In the genomic region with DNA sequence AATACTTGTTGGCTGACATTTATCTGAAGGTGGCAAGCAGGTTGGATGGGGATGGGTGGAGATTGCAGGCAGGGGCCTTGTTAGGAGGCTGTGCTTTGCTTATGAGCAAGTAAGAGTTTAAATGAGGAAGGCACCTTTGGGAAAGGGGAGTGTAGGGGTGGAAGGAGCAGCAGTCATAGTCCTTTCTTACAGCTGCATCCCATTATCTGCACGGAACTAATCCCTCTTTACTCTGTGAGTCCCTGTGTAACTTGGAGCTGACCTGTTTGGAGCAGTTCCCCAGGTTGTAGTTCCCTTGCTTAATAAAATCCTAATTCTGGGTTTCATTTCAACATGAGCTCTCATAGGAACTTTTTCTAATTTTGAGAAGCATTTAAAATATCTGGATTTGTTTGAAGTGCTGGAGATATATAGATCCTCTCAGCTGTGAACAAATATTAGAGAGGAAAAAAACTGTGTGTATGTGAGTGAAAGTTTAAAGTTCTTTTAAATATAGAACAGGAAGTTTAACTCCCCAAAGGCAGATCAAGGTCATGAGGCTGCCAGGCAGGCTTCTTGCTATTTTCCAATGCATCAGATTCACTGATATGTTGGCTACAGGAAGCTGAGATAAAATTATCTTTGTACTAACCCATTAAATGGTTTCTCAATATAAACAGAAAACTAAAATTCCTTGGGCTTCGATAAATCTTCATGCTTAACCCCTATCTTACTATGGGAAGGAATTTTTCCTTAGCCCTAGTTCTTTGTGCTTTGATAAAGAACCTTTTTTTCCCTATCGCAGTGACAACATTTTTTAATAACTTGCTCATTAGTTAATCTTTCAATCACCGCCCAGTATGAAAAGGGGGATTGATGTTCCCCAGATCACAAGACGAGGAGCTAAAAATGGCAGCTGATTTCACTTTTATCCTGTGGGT, we compare ENCODE assay signal across 1 cellular context.
A peak's percentile ranks its signal among the peaks of the same experiment; 100 is the strongest.
TF ChIP-seq lines count a peak whose summit lies in the region.

No MANE protein-coding gene starts in this region.

TF ChIP-seq in HepG2, 621 proteins besides CTCF, POLR2A, EP300 and RAD21 (continued from another document and continues in another):
- TF ChIP-seq, protein P1, sequence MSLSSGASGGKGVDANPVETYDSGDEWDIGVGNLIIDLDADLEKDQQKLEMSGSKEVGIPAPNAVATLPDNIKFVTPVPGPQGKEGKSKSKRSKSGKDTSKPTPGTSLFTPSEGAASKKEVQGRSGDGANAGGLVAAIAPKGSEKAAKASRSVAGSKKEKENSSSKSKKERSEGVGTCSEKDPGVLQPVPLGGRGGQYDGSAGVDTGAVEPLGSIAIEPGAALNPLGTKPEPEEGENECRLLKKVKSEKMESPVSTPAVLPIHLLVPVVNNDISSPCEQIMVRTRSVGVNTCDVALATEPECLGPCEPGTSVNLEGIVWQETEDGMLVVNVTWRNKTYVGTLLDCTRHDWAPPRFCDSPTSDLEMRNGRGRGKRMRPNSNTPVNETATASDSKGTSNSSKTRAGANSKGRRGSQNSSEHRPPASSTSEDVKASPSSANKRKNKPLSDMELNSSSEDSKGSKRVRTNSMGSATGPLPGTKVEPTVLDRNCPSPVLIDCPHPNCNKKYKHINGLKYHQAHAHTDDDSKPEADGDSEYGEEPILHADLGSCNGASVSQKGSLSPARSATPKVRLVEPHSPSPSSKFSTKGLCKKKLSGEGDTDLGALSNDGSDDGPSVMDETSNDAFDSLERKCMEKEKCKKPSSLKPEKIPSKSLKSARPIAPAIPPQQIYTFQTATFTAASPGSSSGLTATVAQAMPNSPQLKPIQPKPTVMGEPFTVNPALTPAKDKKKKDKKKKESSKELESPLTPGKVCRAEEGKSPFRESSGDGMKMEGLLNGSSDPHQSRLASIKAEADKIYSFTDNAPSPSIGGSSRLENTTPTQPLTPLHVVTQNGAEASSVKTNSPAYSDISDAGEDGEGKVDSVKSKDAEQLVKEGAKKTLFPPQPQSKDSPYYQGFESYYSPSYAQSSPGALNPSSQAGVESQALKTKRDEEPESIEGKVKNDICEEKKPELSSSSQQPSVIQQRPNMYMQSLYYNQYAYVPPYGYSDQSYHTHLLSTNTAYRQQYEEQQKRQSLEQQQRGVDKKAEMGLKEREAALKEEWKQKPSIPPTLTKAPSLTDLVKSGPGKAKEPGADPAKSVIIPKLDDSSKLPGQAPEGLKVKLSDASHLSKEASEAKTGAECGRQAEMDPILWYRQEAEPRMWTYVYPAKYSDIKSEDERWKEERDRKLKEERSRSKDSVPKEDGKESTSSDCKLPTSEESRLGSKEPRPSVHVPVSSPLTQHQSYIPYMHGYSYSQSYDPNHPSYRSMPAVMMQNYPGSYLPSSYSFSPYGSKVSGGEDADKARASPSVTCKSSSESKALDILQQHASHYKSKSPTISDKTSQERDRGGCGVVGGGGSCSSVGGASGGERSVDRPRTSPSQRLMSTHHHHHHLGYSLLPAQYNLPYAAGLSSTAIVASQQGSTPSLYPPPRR (CRISPR knock-in tag; IDR thresholded peaks at IDR 0.05; ENCODE audit: borderline replicate concordance), result no peak; the same call in 1 of the 2 replicates
- no peak for TF ChIP-seq CREB1 (IDR thresholded peaks at IDR 0.05)
- no peak for TF ChIP-seq CREB1 (CRISPR knock-in tag; IDR thresholded peaks at IDR 0.05)
- no peak for TF ChIP-seq GTF3A (CRISPR knock-in tag; conservative IDR thresholded peaks at IDR 0.05)
- TF ChIP-seq SIX1 (CRISPR knock-in tag; IDR thresholded peaks at IDR 0.05; ENCODE audit: borderline replicate concordance), result 0 out of 2 replicates have a peak, but pooled peaks have one; percentile 35
- no peak for TF ChIP-seq PRPF4 (IDR thresholded peaks at IDR 0.05; ENCODE audit: low read depth, low read length, poor library complexity, severe bottlenecking)
- TF ChIP-seq, protein P2, sequence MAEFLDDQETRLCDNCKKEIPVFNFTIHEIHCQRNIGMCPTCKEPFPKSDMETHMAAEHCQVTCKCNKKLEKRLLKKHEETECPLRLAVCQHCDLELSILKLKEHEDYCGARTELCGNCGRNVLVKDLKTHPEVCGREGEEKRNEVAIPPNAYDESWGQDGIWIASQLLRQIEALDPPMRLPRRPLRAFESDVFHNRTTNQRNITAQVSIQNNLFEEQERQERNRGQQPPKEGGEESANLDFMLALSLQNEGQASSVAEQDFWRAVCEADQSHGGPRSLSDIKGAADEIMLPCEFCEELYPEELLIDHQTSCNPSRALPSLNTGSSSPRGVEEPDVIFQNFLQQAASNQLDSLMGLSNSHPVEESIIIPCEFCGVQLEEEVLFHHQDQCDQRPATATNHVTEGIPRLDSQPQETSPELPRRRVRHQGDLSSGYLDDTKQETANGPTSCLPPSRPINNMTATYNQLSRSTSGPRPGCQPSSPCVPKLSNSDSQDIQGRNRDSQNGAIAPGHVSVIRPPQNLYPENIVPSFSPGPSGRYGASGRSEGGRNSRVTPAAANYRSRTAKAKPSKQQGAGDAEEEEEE (CRISPR knock-in tag; IDR thresholded peaks at IDR 0.05; ENCODE audit: borderline replicate concordance), result peak; percentile 73; the same call in 1 of the 2 replicates
- TF ChIP-seq CREM (IDR thresholded peaks at IDR 0.05), result peak; percentile 77
- TF ChIP-seq CREM (CRISPR knock-in tag; IDR thresholded peaks at IDR 0.05), result no peak
- TF ChIP-seq ZNF124 (CRISPR knock-in tag; IDR thresholded peaks at IDR 0.05), result 0 out of 2 replicates have a peak, but pooled peaks have one; percentile 19
- peak; percentile 77 for TF ChIP-seq PITX1 (CRISPR knock-in tag; IDR thresholded peaks at IDR 0.05)
- TF ChIP-seq TMF1 (CRISPR knock-in tag; IDR thresholded peaks at IDR 0.05; ENCODE audit: low read depth), result no peak
- TF ChIP-seq ZBTB20 (CRISPR knock-in tag; IDR thresholded peaks at IDR 0.05; ENCODE audit: borderline replicate concordance, low read depth), result peak; percentile 90; the same call in 1 of the 2 replicates
- no peak for TF ChIP-seq ETV6 (CRISPR knock-in tag; conservative IDR thresholded peaks at IDR 0.05)
- TF ChIP-seq, protein P3, sequence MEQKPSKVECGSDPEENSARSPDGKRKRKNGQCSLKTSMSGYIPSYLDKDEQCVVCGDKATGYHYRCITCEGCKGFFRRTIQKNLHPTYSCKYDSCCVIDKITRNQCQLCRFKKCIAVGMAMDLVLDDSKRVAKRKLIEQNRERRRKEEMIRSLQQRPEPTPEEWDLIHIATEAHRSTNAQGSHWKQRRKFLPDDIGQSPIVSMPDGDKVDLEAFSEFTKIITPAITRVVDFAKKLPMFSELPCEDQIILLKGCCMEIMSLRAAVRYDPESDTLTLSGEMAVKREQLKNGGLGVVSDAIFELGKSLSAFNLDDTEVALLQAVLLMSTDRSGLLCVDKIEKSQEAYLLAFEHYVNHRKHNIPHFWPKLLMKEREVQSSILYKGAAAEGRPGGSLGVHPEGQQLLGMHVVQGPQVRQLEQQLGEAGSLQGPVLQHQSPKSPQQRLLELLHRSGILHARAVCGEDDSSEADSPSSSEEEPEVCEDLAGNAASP (CRISPR knock-in tag; IDR thresholded peaks at IDR 0.05; ENCODE audit: borderline replicate concordance), result peak; percentile 43; the same call in 1 of the 2 replicates
- TF ChIP-seq MTF1 (CRISPR knock-in tag; IDR thresholded peaks at IDR 0.05), result no peak
- TF ChIP-seq, protein P4, sequence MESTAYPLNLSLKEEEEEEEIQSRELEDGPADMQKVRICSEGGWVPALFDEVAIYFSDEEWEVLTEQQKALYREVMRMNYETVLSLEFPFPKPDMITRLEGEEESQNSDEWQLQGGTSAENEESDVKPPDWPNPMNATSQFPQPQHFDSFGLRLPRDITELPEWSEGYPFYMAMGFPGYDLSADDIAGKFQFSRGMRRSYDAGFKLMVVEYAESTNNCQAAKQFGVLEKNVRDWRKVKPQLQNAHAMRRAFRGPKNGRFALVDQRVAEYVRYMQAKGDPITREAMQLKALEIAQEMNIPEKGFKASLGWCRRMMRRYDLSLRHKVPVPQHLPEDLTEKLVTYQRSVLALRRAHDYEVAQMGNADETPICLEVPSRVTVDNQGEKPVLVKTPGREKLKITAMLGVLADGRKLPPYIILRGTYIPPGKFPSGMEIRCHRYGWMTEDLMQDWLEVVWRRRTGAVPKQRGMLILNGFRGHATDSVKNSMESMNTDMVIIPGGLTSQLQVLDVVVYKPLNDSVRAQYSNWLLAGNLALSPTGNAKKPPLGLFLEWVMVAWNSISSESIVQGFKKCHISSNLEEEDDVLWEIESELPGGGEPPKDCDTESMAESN (CRISPR knock-in tag; conservative IDR thresholded peaks at IDR 0.05), result no peak
- peak; percentile 34; the same call in 1 of the 2 replicates for TF ChIP-seq THAP11 (CRISPR knock-in tag; IDR thresholded peaks at IDR 0.05)
- TF ChIP-seq HOXA7 (CRISPR knock-in tag; IDR thresholded peaks at IDR 0.05), result no peak
- TF ChIP-seq, protein P5, sequence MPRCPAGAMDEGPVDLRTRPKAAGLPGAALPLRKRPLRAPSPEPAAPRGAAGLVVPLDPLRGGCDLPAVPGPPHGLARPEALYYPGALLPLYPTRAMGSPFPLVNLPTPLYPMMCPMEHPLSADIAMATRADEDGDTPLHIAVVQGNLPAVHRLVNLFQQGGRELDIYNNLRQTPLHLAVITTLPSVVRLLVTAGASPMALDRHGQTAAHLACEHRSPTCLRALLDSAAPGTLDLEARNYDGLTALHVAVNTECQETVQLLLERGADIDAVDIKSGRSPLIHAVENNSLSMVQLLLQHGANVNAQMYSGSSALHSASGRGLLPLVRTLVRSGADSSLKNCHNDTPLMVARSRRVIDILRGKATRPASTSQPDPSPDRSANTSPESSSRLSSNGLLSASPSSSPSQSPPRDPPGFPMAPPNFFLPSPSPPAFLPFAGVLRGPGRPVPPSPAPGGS (CRISPR knock-in tag; IDR thresholded peaks at IDR 0.05), result peak; percentile 24; the same call in 1 of the 2 replicates
- peak; percentile 20; the same call in 1 of the 2 replicates for TF ChIP-seq KAT8 (CRISPR knock-in tag; IDR thresholded peaks at IDR 0.05)
- TF ChIP-seq, protein P6, sequence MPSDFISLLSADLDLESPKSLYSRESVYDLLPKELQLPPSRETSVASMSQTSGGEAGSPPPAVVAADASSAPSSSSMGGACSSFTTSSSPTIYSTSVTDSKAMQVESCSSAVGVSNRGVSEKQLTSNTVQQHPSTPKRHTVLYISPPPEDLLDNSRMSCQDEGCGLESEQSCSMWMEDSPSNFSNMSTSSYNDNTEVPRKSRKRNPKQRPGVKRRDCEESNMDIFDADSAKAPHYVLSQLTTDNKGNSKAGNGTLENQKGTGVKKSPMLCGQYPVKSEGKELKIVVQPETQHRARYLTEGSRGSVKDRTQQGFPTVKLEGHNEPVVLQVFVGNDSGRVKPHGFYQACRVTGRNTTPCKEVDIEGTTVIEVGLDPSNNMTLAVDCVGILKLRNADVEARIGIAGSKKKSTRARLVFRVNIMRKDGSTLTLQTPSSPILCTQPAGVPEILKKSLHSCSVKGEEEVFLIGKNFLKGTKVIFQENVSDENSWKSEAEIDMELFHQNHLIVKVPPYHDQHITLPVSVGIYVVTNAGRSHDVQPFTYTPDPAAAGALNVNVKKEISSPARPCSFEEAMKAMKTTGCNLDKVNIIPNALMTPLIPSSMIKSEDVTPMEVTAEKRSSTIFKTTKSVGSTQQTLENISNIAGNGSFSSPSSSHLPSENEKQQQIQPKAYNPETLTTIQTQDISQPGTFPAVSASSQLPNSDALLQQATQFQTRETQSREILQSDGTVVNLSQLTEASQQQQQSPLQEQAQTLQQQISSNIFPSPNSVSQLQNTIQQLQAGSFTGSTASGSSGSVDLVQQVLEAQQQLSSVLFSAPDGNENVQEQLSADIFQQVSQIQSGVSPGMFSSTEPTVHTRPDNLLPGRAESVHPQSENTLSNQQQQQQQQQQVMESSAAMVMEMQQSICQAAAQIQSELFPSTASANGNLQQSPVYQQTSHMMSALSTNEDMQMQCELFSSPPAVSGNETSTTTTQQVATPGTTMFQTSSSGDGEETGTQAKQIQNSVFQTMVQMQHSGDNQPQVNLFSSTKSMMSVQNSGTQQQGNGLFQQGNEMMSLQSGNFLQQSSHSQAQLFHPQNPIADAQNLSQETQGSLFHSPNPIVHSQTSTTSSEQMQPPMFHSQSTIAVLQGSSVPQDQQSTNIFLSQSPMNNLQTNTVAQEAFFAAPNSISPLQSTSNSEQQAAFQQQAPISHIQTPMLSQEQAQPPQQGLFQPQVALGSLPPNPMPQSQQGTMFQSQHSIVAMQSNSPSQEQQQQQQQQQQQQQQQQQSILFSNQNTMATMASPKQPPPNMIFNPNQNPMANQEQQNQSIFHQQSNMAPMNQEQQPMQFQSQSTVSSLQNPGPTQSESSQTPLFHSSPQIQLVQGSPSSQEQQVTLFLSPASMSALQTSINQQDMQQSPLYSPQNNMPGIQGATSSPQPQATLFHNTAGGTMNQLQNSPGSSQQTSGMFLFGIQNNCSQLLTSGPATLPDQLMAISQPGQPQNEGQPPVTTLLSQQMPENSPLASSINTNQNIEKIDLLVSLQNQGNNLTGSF (CRISPR knock-in tag; IDR thresholded peaks at IDR 0.05), result no peak
- no peak for TF ChIP-seq ZNF224 (CRISPR knock-in tag; IDR thresholded peaks at IDR 0.05)
- TF ChIP-seq ZNF652 (CRISPR knock-in tag; IDR thresholded peaks at IDR 0.05; ENCODE audit: borderline replicate concordance, low read depth), result peak; percentile 55; the same call in 1 of the 2 replicates
- TF ChIP-seq MED13 (CRISPR knock-in tag; IDR thresholded peaks at IDR 0.05), result peak; percentile 69; the same call in 1 of the 2 replicates
- no peak for TF ChIP-seq ZFP41 (CRISPR knock-in tag; IDR thresholded peaks at IDR 0.05; ENCODE audit: borderline replicate concordance)
- 0 out of 2 replicates have a peak, but pooled peaks have one; percentile 33 for TF ChIP-seq NAIF1 (CRISPR knock-in tag; IDR thresholded peaks at IDR 0.05; ENCODE audit: borderline replicate concordance)
- peak; percentile 74; the same call in 1 of the 2 replicates for TF ChIP-seq ELF4 (CRISPR knock-in tag; IDR thresholded peaks at IDR 0.05; ENCODE audit: borderline replicate concordance)
- TF ChIP-seq ZFAT (CRISPR knock-in tag; conservative IDR thresholded peaks at IDR 0.05), result no peak
- no peak for TF ChIP-seq SIN3A (IDR thresholded peaks at IDR 0.05; ENCODE audit: borderline replicate concordance, low read depth, low read length)
- TF ChIP-seq DMAP1 (CRISPR knock-in tag; IDR thresholded peaks at IDR 0.05), result peak; percentile 32; the same call in 1 of the 2 replicates
- TF ChIP-seq LCORL (IDR thresholded peaks at IDR 0.05), result peak; percentile 71; the same call in 1 of the 2 replicates
- no peak for TF ChIP-seq LCORL (CRISPR knock-in tag; IDR thresholded peaks at IDR 0.05)
- TF ChIP-seq SPEN (CRISPR knock-in tag; IDR thresholded peaks at IDR 0.05; ENCODE audit: low read depth), result no peak
- TF ChIP-seq SP4 (CRISPR knock-in tag; IDR thresholded peaks at IDR 0.05), result no peak
- TF ChIP-seq ZNF160 (CRISPR knock-in tag; IDR thresholded peaks at IDR 0.05), result no peak
- TF ChIP-seq TEAD3 (CRISPR knock-in tag; optimal IDR thresholded peaks at IDR 0.05; ENCODE audit: borderline replicate concordance), result peak; percentile 59
- no peak for TF ChIP-seq NFE2L2 (IDR thresholded peaks at IDR 0.05; ENCODE audit: low read length)
- no peak for TF ChIP-seq ZNF816 (CRISPR knock-in tag; IDR thresholded peaks at IDR 0.05; ENCODE audit: borderline replicate concordance)
